ENCODE assay signal across 21 cellular contexts in the genomic region with DNA sequence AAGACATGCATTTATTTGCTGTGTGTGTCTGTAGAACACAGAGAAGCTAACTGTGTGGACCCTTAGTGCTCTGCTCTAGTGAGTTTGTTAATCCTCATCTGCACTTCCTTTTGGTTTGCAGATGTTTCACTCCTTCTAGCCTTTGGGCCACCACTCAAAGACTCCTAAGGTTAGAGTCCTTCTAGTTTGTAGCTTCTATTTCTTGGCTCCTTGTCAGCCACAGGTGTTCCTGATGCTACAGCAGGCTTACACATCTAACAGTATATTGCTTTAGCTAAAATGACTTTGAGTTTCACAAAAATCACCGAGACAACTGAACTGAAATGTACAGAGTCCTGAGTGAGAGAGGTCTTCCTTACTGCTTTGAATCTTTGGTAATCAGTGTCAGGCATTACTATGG.
"Had no signal": no experiment of that assay in that cellular context is flagged by ENCODE, and none has a peak within 500 bp of the region (broad histone marks: within the 10 kb centered on the region; RNA-seq: fewer than 3 reads in every experiment).

No MANE protein-coding gene starts in this region.

- H3K4me1 ChIP-seq: heart left ventricle, pancreas, psoas muscle, right atrium auricular region had no signal

- H3K4me3 ChIP-seq: cardiac muscle cell, heart left ventricle, pancreas, psoas muscle, right atrium auricular region, tibial nerve had no signal

- FAIRE-seq: pancreas had no signal

- H3K4me3 Mint-ChIP-seq: activated CD8-positive, alpha-beta T cell treated with anti-CD3 and anti-CD28 coated beads, Interleukin-2, amount 10 ng/mL, durations not matched to agents 7 days and 5 days; activated naive CD8-positive, alpha-beta T cell treated with anti-CD3 and anti-CD28 coated beads, Interleukin-2, amount 50 U/mL, for 24 hours; activated T-helper 1 cell treated with anti-CD3 and anti-CD28 coated beads, Interleukin-12 subunit alpha, Interleukin-12 subunit beta, Interleukin-2, Interleukin-4 antibody, amounts not matched to agents 30 ng/mL and 10 ng/mL and 1 ng/mL, durations not matched to agents 14 hours and 24 hours and 36 hours; natural killer cell treated with Interleukin-12 subunit alpha and Interleukin-12 subunit beta and Interleukin-15 and Interleukin-18, amount 100 ng/mL, for 72 hours; stimulated activated naive CD8-positive, alpha-beta T cell treated with anti-CD3 and anti-CD28 coated beads, Interleukin-15, Interleukin-2, amounts not matched to agents 100 ng/mL and 50 ng/mL, for 24 hours had no signal

- H3K36me3 ChIP-seq: cardiac muscle cell, heart left ventricle, neutrophil, pancreas, right atrium auricular region, tibial nerve had no signal

- DNase-seq: activated CD4-positive, alpha-beta T cell treated with anti-CD3 and anti-CD28 coated beads for 1 hour; activated CD4-positive, alpha-beta T cell treated with anti-CD3 and anti-CD28 coated beads, Interleukin-2, amount 50 U/mL, for 1 hour; activated CD8-positive, alpha-beta T cell treated with anti-CD3 and anti-CD28 coated beads, Interleukin-2, amount 10 ng/mL, durations not matched to agents 7 days and 5 days; activated gamma-delta T cell; activated naive CD4-positive, alpha-beta T cell treated with anti-CD3 and anti-CD28 coated beads, Interleukin-2, amount 50 U/mL, for 16 hours; activated naive CD8-positive, alpha-beta T cell treated with anti-CD3 and anti-CD28 coated beads, Interleukin-2, amount 50 U/mL, for 24 hours; heart left ventricle; islet precursor cell; left cardiac atrium; midbrain; pancreas; psoas muscle; stimulated activated CD4-positive, alpha-beta T cell treated with anti-CD3 and anti-CD28 coated beads, Interleukin-4, amount 100 ng/mL, for 24 hours had no signal

- ATAC-seq: activated CD8-positive, alpha-beta T cell treated with anti-CD3 and anti-CD28 coated beads, Interleukin-2, amount 10 ng/mL, durations not matched to agents 7 days and 5 days; activated naive CD8-positive, alpha-beta T cell treated with anti-CD3 and anti-CD28 coated beads, Interleukin-2, amount 50 U/mL, for 24 hours; heart left ventricle; left cardiac atrium; natural killer cell treated with Interleukin-12 subunit alpha and Interleukin-12 subunit beta and Interleukin-15 and Interleukin-18, amount 100 ng/mL, for 72 hours; pancreas; psoas muscle had no signal

- H3K9me3 ChIP-seq: heart left ventricle, neutrophil, pancreas, psoas muscle, right atrium auricular region, tibial nerve had no signal

- H3K27ac Mint-ChIP-seq: activated CD8-positive, alpha-beta T cell treated with anti-CD3 and anti-CD28 coated beads, Interleukin-2, amount 10 ng/mL, durations not matched to agents 7 days and 5 days; activated naive CD8-positive, alpha-beta T cell treated with anti-CD3 and anti-CD28 coated beads, Interleukin-2, amount 50 U/mL, for 24 hours; activated T-helper 1 cell treated with anti-CD3 and anti-CD28 coated beads, Interleukin-12 subunit alpha, Interleukin-12 subunit beta, Interleukin-2, Interleukin-4 antibody, amounts not matched to agents 30 ng/mL and 10 ng/mL and 1 ng/mL, durations not matched to agents 14 hours and 24 hours and 36 hours; natural killer cell treated with Interleukin-12 subunit alpha and Interleukin-12 subunit beta and Interleukin-15 and Interleukin-18, amount 100 ng/mL, for 72 hours; stimulated activated naive CD8-positive, alpha-beta T cell treated with anti-CD3 and anti-CD28 coated beads, Interleukin-15, Interleukin-2, amounts not matched to agents 100 ng/mL and 50 ng/mL, for 24 hours had no signal

- H3K36me3 Mint-ChIP-seq: natural killer cell treated with Interleukin-12 subunit alpha and Interleukin-12 subunit beta and Interleukin-15 and Interleukin-18, amount 100 ng/mL, for 72 hours had no signal

- H3K27ac ChIP-seq: cardiac muscle cell, epithelial cell of prostate, heart left ventricle, neutrophil, pancreas, psoas muscle, right atrium auricular region, tibial nerve had no signal

- H3K4me1 Mint-ChIP-seq: activated naive CD8-positive, alpha-beta T cell treated with anti-CD3 and anti-CD28 coated beads, Interleukin-2, amount 50 U/mL, for 24 hours had no signal

- H3K27me3 ChIP-seq: cardiac muscle cell, heart left ventricle, neutrophil, pancreas, right atrium auricular region, tibial nerve had no signal

- H3K27me3 Mint-ChIP-seq: activated naive CD8-positive, alpha-beta T cell treated with anti-CD3 and anti-CD28 coated beads, Interleukin-2, amount 50 U/mL, for 24 hours; natural killer cell treated with Interleukin-12 subunit alpha and Interleukin-12 subunit beta and Interleukin-15 and Interleukin-18, amount 100 ng/mL, for 72 hours; stimulated activated naive CD8-positive, alpha-beta T cell treated with anti-CD3 and anti-CD28 coated beads, Interleukin-15, Interleukin-2, amounts not matched to agents 100 ng/mL and 50 ng/mL, for 24 hours had no signal

- H3K9me3 Mint-ChIP-seq: activated naive CD8-positive, alpha-beta T cell treated with anti-CD3 and anti-CD28 coated beads, Interleukin-2, amount 50 U/mL, for 24 hours; activated T-helper 1 cell treated with anti-CD3 and anti-CD28 coated beads, Interleukin-12 subunit alpha, Interleukin-12 subunit beta, Interleukin-2, Interleukin-4 antibody, amounts not matched to agents 30 ng/mL and 10 ng/mL and 1 ng/mL, durations not matched to agents 14 hours and 24 hours and 36 hours; stimulated activated naive CD8-positive, alpha-beta T cell treated with anti-CD3 and anti-CD28 coated beads, Interleukin-15, Interleukin-2, amounts not matched to agents 100 ng/mL and 50 ng/mL, for 24 hours had no signal
